Comparison of ENCODE assay signal across 1 cellular context in the genomic region with DNA sequence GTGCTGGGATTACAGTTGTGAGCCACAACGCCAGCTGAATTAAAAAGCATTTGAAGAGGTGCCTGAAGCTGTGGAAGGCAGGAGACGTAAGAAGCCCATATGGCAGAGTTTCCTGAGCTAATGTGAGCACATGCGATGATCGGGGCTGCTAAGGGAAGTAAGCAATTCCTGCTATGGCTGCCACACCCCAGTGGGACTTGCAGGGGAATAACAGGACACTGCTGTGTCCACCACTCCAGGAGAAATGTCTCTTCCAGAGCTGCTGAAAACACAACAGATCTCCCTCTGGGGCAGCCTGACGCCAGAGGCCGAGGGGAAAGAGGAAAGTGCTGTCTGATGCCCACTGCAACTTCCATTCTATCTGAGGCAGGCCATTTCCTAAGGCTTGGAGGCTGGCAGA.
TF ChIP-seq lines count a peak whose summit lies in the region.

No MANE protein-coding gene starts in this region.

TF ChIP-seq in H1, 55 proteins besides CTCF, POLR2A, EP300 and RAD21:
- no peak for TF ChIP-seq TBP (IDR thresholded peaks at IDR 0.05; ENCODE audit: low read depth, low read length)
- no peak for TF ChIP-seq SIRT6 (IDR thresholded peaks at IDR 0.05; ENCODE audit: low read length)
- no peak for TF ChIP-seq SP2 (IDR thresholded peaks at IDR 0.05; ENCODE audit: low read length)
- TF ChIP-seq, protein P1, sequence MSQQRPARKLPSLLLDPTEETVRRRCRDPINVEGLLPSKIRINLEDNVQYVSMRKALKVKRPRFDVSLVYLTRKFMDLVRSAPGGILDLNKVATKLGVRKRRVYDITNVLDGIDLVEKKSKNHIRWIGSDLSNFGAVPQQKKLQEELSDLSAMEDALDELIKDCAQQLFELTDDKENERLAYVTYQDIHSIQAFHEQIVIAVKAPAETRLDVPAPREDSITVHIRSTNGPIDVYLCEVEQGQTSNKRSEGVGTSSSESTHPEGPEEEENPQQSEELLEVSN (IDR thresholded peaks at IDR 0.05) = no peak
- TF ChIP-seq TAF1 (IDR thresholded peaks at IDR 0.05; ENCODE audit: low read depth, low read length) = no peak
- no peak for TF ChIP-seq ASH2L (IDR thresholded peaks at IDR 0.05; ENCODE audit: low read length)
- TF ChIP-seq BRCA1 (IDR thresholded peaks at IDR 0.05; ENCODE audit: low read depth, low read length) = no peak
- no peak for TF ChIP-seq CBX5 (IDR thresholded peaks at IDR 0.05; ENCODE audit: low read depth, low read length)
- TF ChIP-seq TCF12 (IDR thresholded peaks at IDR 0.05; ENCODE audit: low read depth, low read length) = no peak
- no peak for TF ChIP-seq SUZ12 (IDR thresholded peaks at IDR 0.05; ENCODE audit: low read length)
- no peak for TF ChIP-seq KDM1A (IDR thresholded peaks at IDR 0.05; ENCODE audit: borderline replicate concordance, low read length)
- TF ChIP-seq, protein P2, sequence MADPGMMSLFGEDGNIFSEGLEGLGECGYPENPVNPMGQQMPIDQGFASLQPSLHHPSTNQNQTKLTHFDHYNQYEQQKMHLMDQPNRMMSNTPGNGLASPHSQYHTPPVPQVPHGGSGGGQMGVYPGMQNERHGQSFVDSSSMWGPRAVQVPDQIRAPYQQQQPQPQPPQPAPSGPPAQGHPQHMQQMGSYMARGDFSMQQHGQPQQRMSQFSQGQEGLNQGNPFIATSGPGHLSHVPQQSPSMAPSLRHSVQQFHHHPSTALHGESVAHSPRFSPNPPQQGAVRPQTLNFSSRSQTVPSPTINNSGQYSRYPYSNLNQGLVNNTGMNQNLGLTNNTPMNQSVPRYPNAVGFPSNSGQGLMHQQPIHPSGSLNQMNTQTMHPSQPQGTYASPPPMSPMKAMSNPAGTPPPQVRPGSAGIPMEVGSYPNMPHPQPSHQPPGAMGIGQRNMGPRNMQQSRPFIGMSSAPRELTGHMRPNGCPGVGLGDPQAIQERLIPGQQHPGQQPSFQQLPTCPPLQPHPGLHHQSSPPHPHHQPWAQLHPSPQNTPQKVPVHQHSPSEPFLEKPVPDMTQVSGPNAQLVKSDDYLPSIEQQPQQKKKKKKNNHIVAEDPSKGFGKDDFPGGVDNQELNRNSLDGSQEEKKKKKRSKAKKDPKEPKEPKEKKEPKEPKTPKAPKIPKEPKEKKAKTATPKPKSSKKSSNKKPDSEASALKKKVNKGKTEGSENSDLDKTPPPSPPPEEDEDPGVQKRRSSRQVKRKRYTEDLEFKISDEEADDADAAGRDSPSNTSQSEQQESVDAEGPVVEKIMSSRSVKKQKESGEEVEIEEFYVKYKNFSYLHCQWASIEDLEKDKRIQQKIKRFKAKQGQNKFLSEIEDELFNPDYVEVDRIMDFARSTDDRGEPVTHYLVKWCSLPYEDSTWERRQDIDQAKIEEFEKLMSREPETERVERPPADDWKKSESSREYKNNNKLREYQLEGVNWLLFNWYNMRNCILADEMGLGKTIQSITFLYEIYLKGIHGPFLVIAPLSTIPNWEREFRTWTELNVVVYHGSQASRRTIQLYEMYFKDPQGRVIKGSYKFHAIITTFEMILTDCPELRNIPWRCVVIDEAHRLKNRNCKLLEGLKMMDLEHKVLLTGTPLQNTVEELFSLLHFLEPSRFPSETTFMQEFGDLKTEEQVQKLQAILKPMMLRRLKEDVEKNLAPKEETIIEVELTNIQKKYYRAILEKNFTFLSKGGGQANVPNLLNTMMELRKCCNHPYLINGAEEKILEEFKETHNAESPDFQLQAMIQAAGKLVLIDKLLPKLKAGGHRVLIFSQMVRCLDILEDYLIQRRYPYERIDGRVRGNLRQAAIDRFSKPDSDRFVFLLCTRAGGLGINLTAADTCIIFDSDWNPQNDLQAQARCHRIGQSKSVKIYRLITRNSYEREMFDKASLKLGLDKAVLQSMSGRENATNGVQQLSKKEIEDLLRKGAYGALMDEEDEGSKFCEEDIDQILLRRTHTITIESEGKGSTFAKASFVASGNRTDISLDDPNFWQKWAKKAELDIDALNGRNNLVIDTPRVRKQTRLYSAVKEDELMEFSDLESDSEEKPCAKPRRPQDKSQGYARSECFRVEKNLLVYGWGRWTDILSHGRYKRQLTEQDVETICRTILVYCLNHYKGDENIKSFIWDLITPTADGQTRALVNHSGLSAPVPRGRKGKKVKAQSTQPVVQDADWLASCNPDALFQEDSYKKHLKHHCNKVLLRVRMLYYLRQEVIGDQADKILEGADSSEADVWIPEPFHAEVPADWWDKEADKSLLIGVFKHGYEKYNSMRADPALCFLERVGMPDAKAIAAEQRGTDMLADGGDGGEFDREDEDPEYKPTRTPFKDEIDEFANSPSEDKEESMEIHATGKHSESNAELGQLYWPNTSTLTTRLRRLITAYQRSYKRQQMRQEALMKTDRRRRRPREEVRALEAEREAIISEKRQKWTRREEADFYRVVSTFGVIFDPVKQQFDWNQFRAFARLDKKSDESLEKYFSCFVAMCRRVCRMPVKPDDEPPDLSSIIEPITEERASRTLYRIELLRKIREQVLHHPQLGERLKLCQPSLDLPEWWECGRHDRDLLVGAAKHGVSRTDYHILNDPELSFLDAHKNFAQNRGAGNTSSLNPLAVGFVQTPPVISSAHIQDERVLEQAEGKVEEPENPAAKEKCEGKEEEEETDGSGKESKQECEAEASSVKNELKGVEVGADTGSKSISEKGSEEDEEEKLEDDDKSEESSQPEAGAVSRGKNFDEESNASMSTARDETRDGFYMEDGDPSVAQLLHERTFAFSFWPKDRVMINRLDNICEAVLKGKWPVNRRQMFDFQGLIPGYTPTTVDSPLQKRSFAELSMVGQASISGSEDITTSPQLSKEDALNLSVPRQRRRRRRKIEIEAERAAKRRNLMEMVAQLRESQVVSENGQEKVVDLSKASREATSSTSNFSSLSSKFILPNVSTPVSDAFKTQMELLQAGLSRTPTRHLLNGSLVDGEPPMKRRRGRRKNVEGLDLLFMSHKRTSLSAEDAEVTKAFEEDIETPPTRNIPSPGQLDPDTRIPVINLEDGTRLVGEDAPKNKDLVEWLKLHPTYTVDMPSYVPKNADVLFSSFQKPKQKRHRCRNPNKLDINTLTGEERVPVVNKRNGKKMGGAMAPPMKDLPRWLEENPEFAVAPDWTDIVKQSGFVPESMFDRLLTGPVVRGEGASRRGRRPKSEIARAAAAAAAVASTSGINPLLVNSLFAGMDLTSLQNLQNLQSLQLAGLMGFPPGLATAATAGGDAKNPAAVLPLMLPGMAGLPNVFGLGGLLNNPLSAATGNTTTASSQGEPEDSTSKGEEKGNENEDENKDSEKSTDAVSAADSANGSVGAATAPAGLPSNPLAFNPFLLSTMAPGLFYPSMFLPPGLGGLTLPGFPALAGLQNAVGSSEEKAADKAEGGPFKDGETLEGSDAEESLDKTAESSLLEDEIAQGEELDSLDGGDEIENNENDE (IDR thresholded peaks at IDR 0.05; ENCODE audit: insufficient replicate concordance, low read length) = no peak
- no peak for TF ChIP-seq FOSL1 (IDR thresholded peaks at IDR 0.05; ENCODE audit: insufficient read depth, low read depth, low read length)
- no peak for TF ChIP-seq PHF8 (conservative IDR thresholded peaks at IDR 0.05; ENCODE audit: low read depth, low read length)
- no peak for TF ChIP-seq RBBP5 (IDR thresholded peaks at IDR 0.05; ENCODE audit: borderline replicate concordance, low read depth, low read length)
- TF ChIP-seq BCL11A (IDR thresholded peaks at IDR 0.05; ENCODE audit: low read depth in 2 of 2, low read length in 2 of 2) = no peak
- TF ChIP-seq, protein P3, sequence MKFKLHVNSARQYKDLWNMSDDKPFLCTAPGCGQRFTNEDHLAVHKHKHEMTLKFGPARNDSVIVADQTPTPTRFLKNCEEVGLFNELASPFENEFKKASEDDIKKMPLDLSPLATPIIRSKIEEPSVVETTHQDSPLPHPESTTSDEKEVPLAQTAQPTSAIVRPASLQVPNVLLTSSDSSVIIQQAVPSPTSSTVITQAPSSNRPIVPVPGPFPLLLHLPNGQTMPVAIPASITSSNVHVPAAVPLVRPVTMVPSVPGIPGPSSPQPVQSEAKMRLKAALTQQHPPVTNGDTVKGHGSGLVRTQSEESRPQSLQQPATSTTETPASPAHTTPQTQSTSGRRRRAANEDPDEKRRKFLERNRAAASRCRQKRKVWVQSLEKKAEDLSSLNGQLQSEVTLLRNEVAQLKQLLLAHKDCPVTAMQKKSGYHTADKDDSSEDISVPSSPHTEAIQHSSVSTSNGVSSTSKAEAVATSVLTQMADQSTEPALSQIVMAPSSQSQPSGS (IDR thresholded peaks at IDR 0.05; ENCODE audit: low read length) = no peak
- no peak for TF ChIP-seq POLR2AphosphoS5 (IDR thresholded peaks at IDR 0.05; ENCODE audit: low read depth, low read length)
